ENCODE assay signal across 8 cellular contexts in genomic region chr2:111747410-111748115, GRCh38.
DNase-seq lines count a peak whose midpoint lies in the region; ATAC-seq and TF ChIP-seq lines count a peak whose summit lies in the region.
"Not testable (repeated sequence)": the region's sequence is repeated elsewhere in the genome, so short reads cannot be mapped to it uniquely, and the experiment has no call there.

No MANE protein-coding gene starts in this region.

- WGBS in transverse colon (ENCODE audit: low coverage in 1 of 2), 2 donors = 47% methylated on average over 4 of the region's 23 CpGs; no CpG with 5 or more reads in 1 of the 2 donors

- H3K4me1 Mint-ChIP-seq in activated CD8-positive, alpha-beta memory T cell treated with anti-CD3 and anti-CD28 coated beads, Interleukin-2, amount 10 ng/mL, durations not matched to agents 7 days and 5 days = not testable (repeated sequence)

- in situ Hi-C loops in transverse colon (cut with MboI; ENCODE audit: low pct_ligation_motif_present in 1 of 4, low pct_unique_long_range_greater_than_20kb in 1 of 4, low sequenced_read_pairs in 3 of 4) = not testable (repeated sequence)

- not testable (repeated sequence) for H2AFZ ChIP-seq in OCI-LY1 (ENCODE audit: low read length)

- not testable (repeated sequence) for H3K79me2 ChIP-seq in OCI-LY1 (ENCODE audit: insufficient read depth, low read length)

- not testable (repeated sequence) for H3K9ac ChIP-seq in OCI-LY1 (ENCODE audit: low read length)

- TF ChIP-seq EP300 in transverse colon (IDR thresholded peaks at IDR 0.05; ENCODE audit: low read depth) = not testable (repeated sequence)

- CTCF ChIA-PET in activated CD8-positive, alpha-beta memory T cell treated with anti-CD3 and anti-CD28 coated beads, Interleukin-2, amount 10 ng/mL, durations not matched to agents 7 days and 5 days (lab: Charles Lee) = not testable (repeated sequence)

- DNase-seq in activated CD8-positive, alpha-beta memory T cell treated with anti-CD3 and anti-CD28 coated beads, Interleukin-2, amount 10 ng/mL, durations not matched to agents 7 days and 5 days = peak; percentile 88
- peak; percentile 73 for DNase-seq in central memory CD4-positive, alpha-beta T cell
- not testable (repeated sequence) for DNase-seq in kidney epithelial cell (ENCODE audit: low read depth)
- DNase-seq in stimulated activated CD4-positive, alpha-beta T cell treated with anti-CD3 and anti-CD28 coated beads, Interleukin-12 subunit alpha, Interleukin-12 subunit beta, amount 100 ng/mL, for 48 hours (ENCODE audit: low read depth in 2 of 3, low spot score in 1 of 3) = peak; percentile 65 to 77 (median 68)
- DNase-seq in transverse colon = peak; percentile 51

- not testable (repeated sequence) for H3F3A ChIP-seq in OCI-LY1 (ENCODE audit: insufficient read depth, low read length)

- not testable (repeated sequence) for H3K9me3 Mint-ChIP-seq in activated CD8-positive, alpha-beta memory T cell treated with anti-CD3 and anti-CD28 coated beads, Interleukin-2, amount 10 ng/mL, durations not matched to agents 7 days and 5 days (ENCODE audit: low read depth)

- H3K9me3 ChIP-seq in OCI-LY1 (ENCODE audit: low read length); transverse colon: not testable (repeated sequence)

- not testable (repeated sequence) for H3K36me3 ChIP-seq in OCI-LY1 (ENCODE audit: insufficient read depth, low read length); kidney epithelial cell (ENCODE audit: control insufficient read depth, insufficient read depth, low read length); transverse colon

- H3K9me2 ChIP-seq in OCI-LY1 (ENCODE audit: low read depth, low read length) = not testable (repeated sequence)

- intact Hi-C loops in transverse colon (cut with DNase I; ENCODE audit: low total_unique reads) = not testable (repeated sequence)

- not testable (repeated sequence) for H3K4me3 Mint-ChIP-seq in activated CD8-positive, alpha-beta memory T cell treated with anti-CD3 and anti-CD28 coated beads, Interleukin-2, amount 10 ng/mL, durations not matched to agents 7 days and 5 days

- TF ChIP-seq CTCF in OCI-LY1 (IDR thresholded peaks at IDR 0.05; ENCODE audit: low read length) (peak; percentile 35; the same call in 1 of the 2 replicates), kidney epithelial cell (IDR thresholded peaks at IDR 0.05; ENCODE audit: insufficient read depth, low read length, poor library complexity, severe bottlenecking) (peak; percentile 39), transverse colon (IDR thresholded peaks at IDR 0.05) (peak in 4 of 5 experiments; percentile 26 to 64 (median 45))

- H3K27ac ChIP-seq in OCI-LY1 (ENCODE audit: low read depth, low read length, poor library complexity, severe bottlenecking); transverse colon: not testable (repeated sequence)

- not testable (repeated sequence) for H4K20me1 ChIP-seq in OCI-LY1 (ENCODE audit: insufficient read depth, low read length)

- H3K27me3 Mint-ChIP-seq in activated CD8-positive, alpha-beta memory T cell treated with anti-CD3 and anti-CD28 coated beads, Interleukin-2, amount 10 ng/mL, durations not matched to agents 7 days and 5 days = not testable (repeated sequence)

- not testable (repeated sequence) for TF ChIP-seq POLR2A in transverse colon (IDR thresholded peaks at IDR 0.05)

- not testable (repeated sequence) for H3K27me3 ChIP-seq in OCI-LY1 (ENCODE audit: insufficient read depth, low read length); kidney epithelial cell (ENCODE audit: control insufficient read depth, insufficient read depth, low read length); transverse colon

- H3K4me1 ChIP-seq in OCI-LY1 (ENCODE audit: insufficient read depth, low read length, severe bottlenecking); transverse colon: not testable (repeated sequence)

- H3K36me3 Mint-ChIP-seq in activated CD8-positive, alpha-beta memory T cell treated with anti-CD3 and anti-CD28 coated beads, Interleukin-2, amount 10 ng/mL, durations not matched to agents 7 days and 5 days = not testable (repeated sequence)

- H3K4me3 ChIP-seq in OCI-LY1 (ENCODE audit: low read depth, low read length, poor library complexity, severe bottlenecking); kidney epithelial cell (ENCODE audit: low read depth, low read length); transverse colon: not testable (repeated sequence)

- not testable (repeated sequence) for H3K27ac Mint-ChIP-seq in activated CD8-positive, alpha-beta memory T cell treated with anti-CD3 and anti-CD28 coated beads, Interleukin-2, amount 10 ng/mL, durations not matched to agents 7 days and 5 days

- not testable (repeated sequence) for H3K4me2 ChIP-seq in OCI-LY1 (ENCODE audit: low read length)

- ATAC-seq in GM18498 (IDR thresholded peaks at IDR 0.05; ENCODE audit: unreplicated experiment) = peak; percentile 87
- peak; percentile 80 for ATAC-seq in HG02610 (IDR thresholded peaks at IDR 0.05; ENCODE audit: unreplicated experiment)
- peak; percentile 97 for ATAC-seq in activated CD8-positive, alpha-beta memory T cell treated with anti-CD3 and anti-CD28 coated beads, Interleukin-2, amount 10 ng/mL, durations not matched to agents 7 days and 5 days
